In genomic region chr18:77102246-77103040, GRCh38 we compare ENCODE assay signal across 8 cellular contexts. TPM values are rescaled to one million over a fixed set of nuclear protein-coding genes. Genes with fewer than 3 reads are reported as not detected.
DNase-seq lines count a peak whose midpoint lies in the region; ATAC-seq and TF ChIP-seq lines count a peak whose summit lies in the region.

No MANE protein-coding gene starts in this region.

- H3K36me3 ChIP-seq in ascending aorta (no peaks in the 10 kb centered on the region), mesenchymal stem cell (ENCODE audit: control insufficient read depth in 1 of 2, insufficient read depth in 2 of 2, low read depth in 1 of 2, low read length in 2 of 2) (peaks cover 4 to 8% of the 10 kb centered on the region in 2 experiments)

- H3K9me3 ChIP-seq in ascending aorta (no peaks in the 10 kb centered on the region), mesenchymal stem cell (ENCODE audit: control insufficient read depth, low read length) (no peaks in the 10 kb centered on the region)

- intact Hi-C loops in ascending aorta (cut with DNase I) (no loop called here), posterior vena cava (cut with DNase I) (loop anchor here in 1 of 2 donors (5.0 kb wide), 1 partner anchor 35 kb away; no protein-coding TSS in a partner anchor)

- peak overlapping the region; percentile 91 for H3K9ac ChIP-seq in mesenchymal stem cell (ENCODE audit: low read length)

- peak overlapping the region; percentile 9 for H3K4me2 ChIP-seq in mesenchymal stem cell (ENCODE audit: low read length, poor library complexity, severe bottlenecking)

- peak overlapping the region; percentile 85 for H4K8ac ChIP-seq in mesenchymal stem cell (ENCODE audit: low read length)

- H3K14ac ChIP-seq in mesenchymal stem cell (ENCODE audit: low read length in 2 of 2) = peak overlapping the region in 1 of 2 experiments; percentile 69

- H2BK12ac ChIP-seq in mesenchymal stem cell (ENCODE audit: low read length in 2 of 2) = peak overlapping the region in 1 of 2 experiments; percentile 97

- H3K4ac ChIP-seq in mesenchymal stem cell (ENCODE audit: low read depth in 1 of 2, low read length in 2 of 2) = peak overlapping the region; percentile 73 to 98

- H3K27ac ChIP-seq in ascending aorta = peak overlapping the region; percentile 73 to 84
- peak overlapping the region; percentile 94 for H3K27ac ChIP-seq in mesenchymal stem cell (ENCODE audit: low read length, poor library complexity, severe bottlenecking)

- peak overlapping the region; percentile 49 for H2AK5ac ChIP-seq in mesenchymal stem cell (ENCODE audit: low read length, severe bottlenecking)

- H3K79me1 ChIP-seq in mesenchymal stem cell (replicated peaks; ENCODE audit: low read length, poor library complexity, severe bottlenecking) = peaks cover 20% of the 10 kb centered on the region

- peak overlapping the region; percentile 85 for H2BK15ac ChIP-seq in mesenchymal stem cell (ENCODE audit: low read depth, poor library complexity, severe bottlenecking)

- H2AFZ ChIP-seq in mesenchymal stem cell (ENCODE audit: low read depth, low read length) = no peak overlapping the region

- no peak overlapping the region for H2BK120ac ChIP-seq in mesenchymal stem cell (ENCODE audit: low read depth, low read length)

- H3K4me3 ChIP-seq in ascending aorta (peak overlapping the region in 1 of 2 donors; percentile 10), mesenchymal stem cell (ENCODE audit: insufficient read depth in 1 of 2, low read depth in 1 of 2, low read length in 2 of 2) (peak overlapping the region in 1 of 2 experiments; percentile 61)

- peaks cover 16 to 52% of the 10 kb centered on the region in 2 donors for H3K4me1 ChIP-seq in ascending aorta
- H3K4me1 ChIP-seq in mesenchymal stem cell (ENCODE audit: control insufficient read depth, insufficient read depth, low read depth, low read length) = peaks cover 40% of the 10 kb centered on the region

- peak overlapping the region in 1 of 2 experiments; percentile 79 for H3K23ac ChIP-seq in mesenchymal stem cell (ENCODE audit: low read length in 2 of 2)

- H2BK5ac ChIP-seq in mesenchymal stem cell (ENCODE audit: low read depth, low read length, poor library complexity, severe bottlenecking) = peak overlapping the region; percentile 76

- H4K91ac ChIP-seq in mesenchymal stem cell (ENCODE audit: low read length) = peak overlapping the region; percentile 99

- ATAC-seq in GM19463 (IDR thresholded peaks at IDR 0.05; ENCODE audit: unreplicated experiment) = peak; percentile 59
- peak; percentile 79 for ATAC-seq in HG03521 (IDR thresholded peaks at IDR 0.05; ENCODE audit: unreplicated experiment)

- DNase-seq in EH (ENCODE audit: low read depth) (peak; percentile 91), ascending aorta (ENCODE audit: low spot score in 2 of 2) (no peak), mesenchymal stem cell (peak; percentile 79), posterior vena cava (ENCODE audit: low spot score) (no peak), NCI-H2029 (lab: John Stamatoyannopoulos, UW) (no peak), ureter (ENCODE audit: low spot score) (no peak)

- 0% methylated on average over 1 of the region's 3 CpGs for WGBS in mesenchymal stem cell

- peak overlapping the region; percentile 37 to 98 for H3K18ac ChIP-seq in mesenchymal stem cell (ENCODE audit: low read depth in 1 of 2, low read length in 2 of 2)

- H3K27me3 ChIP-seq in ascending aorta = no peaks in the 10 kb centered on the region
- no peaks in the 10 kb centered on the region for H3K27me3 ChIP-seq in mesenchymal stem cell (ENCODE audit: control insufficient read depth in 1 of 2, insufficient read depth in 1 of 2, low read length in 2 of 2)

- TF ChIP-seq CTCF in ascending aorta (IDR thresholded peaks at IDR 0.05) = no peak

RNA-seq across cellular contexts. Expression of gene MBP, which starts 30.1 kb away (rescaled TPM):
- total RNA-seq in ascending aorta = 8.1 TPM
- 7.6 TPM for polyA plus RNA-seq in mesenchymal stem cell (2013, experiment 1 of 2)
- polyA plus RNA-seq in mesenchymal stem cell (2013, experiment 2 of 2) = 8.8 TPM
- 10 to 100 TPM; 41.6 to 42.1 TPM for total RNA-seq in posterior vena cava
- total RNA-seq in ureter = 78.7 TPM

Comparison
In these comparisons a context has a peak if more than half of its experiments do, and no peak if none do; other contexts are left out.
1. DNase-seq: peak in EH (single experiment) and mesenchymal stem cell (single experiment); none in ascending aorta (0 of 2), posterior vena cava (single experiment), NCI-H2029 (single experiment) and ureter (single experiment).